8 cellular contexts compared by ENCODE assay signal in genomic region chr16:48158296-48158695, GRCh38. TPM values are rescaled to one million over a fixed set of nuclear protein-coding genes. Genes with fewer than 3 reads are reported as not detected.
DNase-seq lines count a peak whose midpoint lies in the region; ATAC-seq and TF ChIP-seq lines count a peak whose summit lies in the region.

No MANE protein-coding gene starts in this region.

- no peaks in the 10 kb centered on the region for H3F3A ChIP-seq in smooth muscle cell (ENCODE audit: low read depth)

- H3K4me1 Mint-ChIP-seq in endothelial cell (ENCODE audit: unreplicated experiment) = peaks cover 7% of the 10 kb centered on the region

- no peak overlapping the region for H3K4me2 ChIP-seq in smooth muscle cell

- H3K27me3 ChIP-seq in smooth muscle cell (ENCODE audit: low read depth) = no peaks in the 10 kb centered on the region

- H3K27me3 Mint-ChIP-seq in endothelial cell (ENCODE audit: unreplicated experiment) = peaks cover 2% of the 10 kb centered on the region

- ATAC-seq in GM18498 (IDR thresholded peaks at IDR 0.05; ENCODE audit: unreplicated experiment) = peak; percentile 78
- ATAC-seq in HG02610 (IDR thresholded peaks at IDR 0.05; ENCODE audit: unreplicated experiment) = peak; percentile 89

- H3K79me2 ChIP-seq in smooth muscle cell (ENCODE audit: low read depth) = no peaks in the 10 kb centered on the region

- no peak overlapping the region for H3K4me3 Mint-ChIP-seq in endothelial cell (ENCODE audit: unreplicated experiment)

- no peak overlapping the region for H3K27ac Mint-ChIP-seq in endothelial cell (ENCODE audit: unreplicated experiment)

- DNase-seq in RKO (ENCODE audit: low spot score) = peak; percentile 60
- peak; percentile 49 for DNase-seq in fibroblast of pulmonary artery (ENCODE audit: low read depth)
- no peak for DNase-seq in G401 (ENCODE audit: low spot score)
- DNase-seq in smooth muscle cell (lab: John Stamatoyannopoulos, UW; ENCODE audit: unreplicated experiment) = no peak
- no peak for DNase-seq in NCI-H526 treated with DMSO at 0.1 percent for 48 hours (lab: John Stamatoyannopoulos, UW)
- no peak for DNase-seq in endothelial cell (ENCODE audit: low spot score)

- no peaks in the 10 kb centered on the region for H3K4me1 ChIP-seq in smooth muscle cell (ENCODE audit: low read depth)

- H3K4me3 ChIP-seq in fibroblast of pulmonary artery (replicated peaks; ENCODE audit: low read depth, low read length) (no peak overlapping the region), smooth muscle cell (no peak overlapping the region)

- no peaks in the 10 kb centered on the region for H3K9me3 ChIP-seq in smooth muscle cell (replicated peaks; ENCODE audit: low read depth)

- no peaks in the 10 kb centered on the region for H3K36me3 ChIP-seq in smooth muscle cell (ENCODE audit: low read depth)

- no peaks in the 10 kb centered on the region for H3K9me3 Mint-ChIP-seq in endothelial cell (ENCODE audit: unreplicated experiment)

- TF ChIP-seq CTCF in fibroblast of pulmonary artery (IDR thresholded peaks at IDR 0.05; ENCODE audit: low read length, missing control alignments) (no peak), smooth muscle cell (IDR thresholded peaks at IDR 0.05; ENCODE audit: borderline replicate concordance, insufficient read depth, poor library complexity, severe bottlenecking) (no peak), endothelial cell (IDR thresholded peaks at IDR 0.05; ENCODE audit: unreplicated experiment) (no peak)

- H4K20me1 ChIP-seq in smooth muscle cell (ENCODE audit: low read depth) = no peaks in the 10 kb centered on the region

- H2AFZ ChIP-seq in smooth muscle cell (ENCODE audit: low read depth) = no peak overlapping the region

- no peak overlapping the region for H3K27ac ChIP-seq in smooth muscle cell (ENCODE audit: low read depth)

- no peaks in the 10 kb centered on the region for H3K36me3 Mint-ChIP-seq in endothelial cell (ENCODE audit: low read depth, unreplicated experiment)

- in situ Hi-C loops in G401 (cut with HindIII; ENCODE audit: low sequenced_read_pairs) = no loop called here

- 38% methylated on average over 4 of the region's 4 CpGs for WGBS in smooth muscle cell (ENCODE audit: low lambda C conversion rate)

- H3K9ac ChIP-seq in smooth muscle cell (ENCODE audit: low read depth) = no peak overlapping the region

RNA-seq across cellular contexts. Expression of gene ABCC12, which starts 2.5 kb away (rescaled TPM):
- total RNA-seq in G401 (2014; rRNA removed; shearing (Covaris generic)) = not detected in 2 replicates
- total RNA-seq in smooth muscle cell (not detected in 2 replicates), endothelial cell (ENCODE audit: unreplicated experiment) (0.31 TPM)
- not detected in 2 replicates for polyA plus RNA-seq in smooth muscle cell

Comparison
In these comparisons a context has a peak if more than half of its experiments do, and no peak if none do; other contexts are left out.
1. DNase-seq: peak in RKO (single experiment) and fibroblast of pulmonary artery (single experiment); none in G401 (single experiment), smooth muscle cell (single experiment), NCI-H526 treated with DMSO at 0.1 percent for 48 hours (single experiment) and endothelial cell (single experiment).